Comparison of ENCODE assay signal across 32 cellular contexts in genomic region chr11:1038361-1038760, GRCh38. TPM values are rescaled to one million over a fixed set of nuclear protein-coding genes. Genes with fewer than 3 reads are reported as not detected.
"Had no signal": no experiment of that assay in that cellular context is flagged by ENCODE, and none has a peak within 500 bp of the region (broad histone marks: within the 10 kb centered on the region; RNA-seq: fewer than 3 reads in every experiment).

No MANE protein-coding gene starts in this region.

- H3K27me3 ChIP-seq: ascending aorta, brain microvascular endothelial cell had no signal

- ATAC-seq: activated CD4-positive, alpha-beta T cell treated with anti-CD3 and anti-CD28 coated beads for 36 hours; activated CD4-positive, CD25-positive, alpha-beta regulatory T cell treated with anti-CD3 and anti-CD28 coated beads, Interleukin-2, amount 50 U/mL, for 24 hours; activated CD8-positive, alpha-beta memory T cell treated with anti-CD3 and anti-CD28 coated beads, Interleukin-2, amount 10 ng/mL, durations not matched to agents 7 days and 5 days; activated CD8-positive, alpha-beta T cell treated with anti-CD3 and anti-CD28 coated beads, Interleukin-2, amount 10 ng/mL, durations not matched to agents 7 days and 5 days; activated naive CD8-positive, alpha-beta T cell treated with anti-CD3 and anti-CD28 coated beads, Interleukin-2, amount 50 U/mL, for 24 hours had no signal

- H3K9me3 ChIP-seq: ascending aorta, breast epithelium had no signal

- DNase-seq: activated CD4-positive, alpha-beta memory T cell treated with anti-CD3 and anti-CD28 coated beads, Interleukin-2, amount 10 ng/mL, durations not matched to agents 7 days and 5 days; activated CD4-positive, alpha-beta T cell treated with anti-CD3 and anti-CD28 coated beads for 1 hour; activated CD4-positive, alpha-beta T cell treated with anti-CD3 and anti-CD28 coated beads for 36 hours; activated CD4-positive, alpha-beta T cell treated with anti-CD3 and anti-CD28 coated beads for 48 hours; activated CD4-positive, alpha-beta T cell treated with anti-CD3 and anti-CD28 coated beads, Interleukin-2, amount 10 ng/mL, durations not matched to agents 7 days and 5 days; activated CD4-positive, alpha-beta T cell treated with anti-CD3 and anti-CD28 coated beads, Interleukin-2, amount 50 U/mL, for 48 hours; activated CD4-positive, CD25-positive, alpha-beta regulatory T cell; activated CD8-positive, alpha-beta memory T cell treated with anti-CD3 and anti-CD28 coated beads for 24 hours; activated CD8-positive, alpha-beta memory T cell treated with anti-CD3 and anti-CD28 coated beads, Interleukin-2, amount 10 ng/mL, durations not matched to agents 7 days and 5 days; activated CD8-positive, alpha-beta memory T cell treated with anti-CD3 and anti-CD28 coated beads, Interleukin-2, amount 50 U/mL, for 48 hours; activated CD8-positive, alpha-beta T cell treated with anti-CD3 and anti-CD28 coated beads, Interleukin-2, amount 10 ng/mL, durations not matched to agents 7 days and 5 days; activated effector memory CD4-positive, alpha-beta T cell treated with Interleukin-2 at 50 U/mL for 16 hours; activated gamma-delta T cell; activated naive CD4-positive, alpha-beta T cell treated with anti-CD3 and anti-CD28 coated beads, Interleukin-2, amount 10 ng/mL, durations not matched to agents 7 days and 5 days; activated naive CD4-positive, alpha-beta T cell treated with Interleukin-2 at 50 U/mL for 16 hours; activated naive CD8-positive, alpha-beta T cell treated with anti-CD3 and anti-CD28 coated beads, Interleukin-2, amount 10 ng/mL, durations not matched to agents 7 days and 5 days; activated naive CD8-positive, alpha-beta T cell treated with anti-CD3 and anti-CD28 coated beads, Interleukin-2, amount 50 U/mL, for 24 hours; activated T-cell treated with anti-CD3 and anti-CD28 coated beads, Interleukin-2, amount 50 U/mL, for 24 hours; activated T-cell treated with anti-CD3 and anti-CD28 coated beads, Interleukin-2, amount 50 U/mL, for 48 hours; amygdala; anterior cingulate cortex; brain microvascular endothelial cell; central memory CD4-positive, alpha-beta T cell; T-helper 1 cell; T-helper 2 cell; T-helper 9 cell had no signal

- H3K27ac ChIP-seq: ascending aorta, brain microvascular endothelial cell, breast epithelium, VCaP had no signal

- H3K36me3 ChIP-seq: ascending aorta, brain microvascular endothelial cell, breast epithelium had no signal

- H3K4me1 ChIP-seq: breast epithelium had no signal

- H3K4me3 ChIP-seq: ascending aorta, breast epithelium had no signal

RNA-seq across cellular contexts. Expression of gene MUC6, which starts 1.8 kb away (rescaled TPM):
- total RNA-seq: activated CD4-positive, alpha-beta memory T cell treated with anti-CD3 and anti-CD28 coated beads, Interleukin-2, amount 10 ng/mL, durations not matched to agents 7 days and 5 days; activated CD4-positive, alpha-beta T cell treated with anti-CD3 and anti-CD28 coated beads for 36 hours; activated CD4-positive, alpha-beta T cell treated with anti-CD3 and anti-CD28 coated beads, Interleukin-2, amount 10 ng/mL, durations not matched to agents 7 days and 5 days; activated CD8-positive, alpha-beta memory T cell treated with anti-CD3 and anti-CD28 coated beads, Interleukin-2, amount 10 ng/mL, durations not matched to agents 7 days and 5 days; activated CD8-positive, alpha-beta T cell treated with anti-CD3 and anti-CD28 coated beads, Interleukin-2, amount 10 ng/mL, durations not matched to agents 7 days and 5 days; activated naive CD8-positive, alpha-beta T cell treated with anti-CD3 and anti-CD28 coated beads, Interleukin-2, amount 10 ng/mL, durations not matched to agents 7 days and 5 days; activated T-helper 2 cell treated with anti-CD3 and anti-CD28 coated beads, Interferon-gamma antibody, Interleukin-2, Interleukin-4, amounts not matched to agents 10 μg/mL and 5 μg/mL and 100 μg/mL, durations not matched to agents 14 hours and 24 hours and 36 hours; ascending aorta; cardiac septum had no signal

RNA-seq across cellular contexts. Expression of gene MUC2, which starts 36.3 kb away (rescaled TPM):
- total RNA-seq: activated CD4-positive, alpha-beta memory T cell treated with anti-CD3 and anti-CD28 coated beads, Interleukin-2, amount 10 ng/mL, durations not matched to agents 7 days and 5 days; activated CD4-positive, alpha-beta T cell treated with anti-CD3 and anti-CD28 coated beads for 36 hours; activated CD4-positive, alpha-beta T cell treated with anti-CD3 and anti-CD28 coated beads, Interleukin-2, amount 10 ng/mL, durations not matched to agents 7 days and 5 days; activated CD8-positive, alpha-beta memory T cell treated with anti-CD3 and anti-CD28 coated beads, Interleukin-2, amount 10 ng/mL, durations not matched to agents 7 days and 5 days; activated CD8-positive, alpha-beta T cell treated with anti-CD3 and anti-CD28 coated beads, Interleukin-2, amount 10 ng/mL, durations not matched to agents 7 days and 5 days; activated naive CD8-positive, alpha-beta T cell treated with anti-CD3 and anti-CD28 coated beads, Interleukin-2, amount 10 ng/mL, durations not matched to agents 7 days and 5 days; activated T-helper 2 cell treated with anti-CD3 and anti-CD28 coated beads, Interferon-gamma antibody, Interleukin-2, Interleukin-4, amounts not matched to agents 10 μg/mL and 5 μg/mL and 100 μg/mL, durations not matched to agents 14 hours and 24 hours and 36 hours had no signal
